ENCODE assay signal across 11 cellular contexts in genomic region chr16:53844796-53845195, GRCh38.
"Had no signal": no experiment of that assay in that cellular context is flagged by ENCODE, and none has a peak within 500 bp of the region (broad histone marks: within the 10 kb centered on the region; RNA-seq: fewer than 3 reads in every experiment).

No MANE protein-coding gene starts in this region.

- H3K4me3 Mint-ChIP-seq: activated CD8-positive, alpha-beta memory T cell treated with anti-CD3 and anti-CD28 coated beads, Interleukin-2, amount 10 ng/mL, durations not matched to agents 7 days and 5 days; activated naive CD8-positive, alpha-beta T cell treated with anti-CD3 and anti-CD28 coated beads, Interleukin-2, amount 10 ng/mL, durations not matched to agents 7 days and 5 days; stimulated activated naive B cell treated with anti-CD40 and anti-IgM and Interleukin-4, amounts not matched to agents 10 μg/mL and 1 μg/mL and 100 μg/mL, for 72 hours; T-helper 17 cell; type B pancreatic cell had no signal

- DNase-seq: activated CD4-positive, alpha-beta T cell treated with anti-CD3 and anti-CD28 coated beads, Interleukin-2, amount 50 U/mL, for 4 hours; activated CD8-positive, alpha-beta memory T cell treated with anti-CD3 and anti-CD28 coated beads, Interleukin-2, amount 10 ng/mL, durations not matched to agents 7 days and 5 days; activated naive CD8-positive, alpha-beta T cell treated with anti-CD3 and anti-CD28 coated beads, Interleukin-2, amount 10 ng/mL, durations not matched to agents 7 days and 5 days; activated T-cell treated with anti-CD3 and anti-CD28 coated beads, Interleukin-2, amount 50 U/mL, for 48 hours; aorta; effector CD4-positive, alpha-beta T cell; pancreas; stimulated activated CD4-positive, alpha-beta T cell treated with anti-CD3 and anti-CD28 coated beads, Interleukin-1b, Interleukin-23, amount 100 ng/mL, for 48 hours; stimulated activated naive B cell treated with anti-CD40 and anti-IgM and Interleukin-4, amounts not matched to agents 10 μg/mL and 1 μg/mL and 100 μg/mL, for 72 hours; T-helper 17 cell had no signal

- H3K4me1 Mint-ChIP-seq: activated CD8-positive, alpha-beta memory T cell treated with anti-CD3 and anti-CD28 coated beads, Interleukin-2, amount 10 ng/mL, durations not matched to agents 7 days and 5 days had no signal

- H3K4me3 ChIP-seq: pancreas had no signal

- H3K27me3 ChIP-seq: pancreas had no signal

- H3K27me3 Mint-ChIP-seq: activated CD8-positive, alpha-beta memory T cell treated with anti-CD3 and anti-CD28 coated beads, Interleukin-2, amount 10 ng/mL, durations not matched to agents 7 days and 5 days; activated naive CD8-positive, alpha-beta T cell treated with anti-CD3 and anti-CD28 coated beads, Interleukin-2, amount 10 ng/mL, durations not matched to agents 7 days and 5 days; stimulated activated naive B cell treated with anti-CD40 and anti-IgM and Interleukin-4, amounts not matched to agents 10 μg/mL and 1 μg/mL and 100 μg/mL, for 72 hours; T-helper 17 cell; type B pancreatic cell had no signal

- H3K27ac Mint-ChIP-seq: activated CD8-positive, alpha-beta memory T cell treated with anti-CD3 and anti-CD28 coated beads, Interleukin-2, amount 10 ng/mL, durations not matched to agents 7 days and 5 days; activated naive CD8-positive, alpha-beta T cell treated with anti-CD3 and anti-CD28 coated beads, Interleukin-2, amount 10 ng/mL, durations not matched to agents 7 days and 5 days; stimulated activated naive B cell treated with anti-CD40 and anti-IgM and Interleukin-4, amounts not matched to agents 10 μg/mL and 1 μg/mL and 100 μg/mL, for 72 hours; T-helper 17 cell; type B pancreatic cell had no signal

- H3K9me3 Mint-ChIP-seq: activated naive CD8-positive, alpha-beta T cell treated with anti-CD3 and anti-CD28 coated beads, Interleukin-2, amount 10 ng/mL, durations not matched to agents 7 days and 5 days; stimulated activated naive B cell treated with anti-CD40 and anti-IgM and Interleukin-4, amounts not matched to agents 10 μg/mL and 1 μg/mL and 100 μg/mL, for 72 hours; type B pancreatic cell had no signal

- H3K27ac ChIP-seq: pancreas had no signal
